Comparison of ENCODE assay signal across 10 cellular contexts in the genomic region with DNA sequence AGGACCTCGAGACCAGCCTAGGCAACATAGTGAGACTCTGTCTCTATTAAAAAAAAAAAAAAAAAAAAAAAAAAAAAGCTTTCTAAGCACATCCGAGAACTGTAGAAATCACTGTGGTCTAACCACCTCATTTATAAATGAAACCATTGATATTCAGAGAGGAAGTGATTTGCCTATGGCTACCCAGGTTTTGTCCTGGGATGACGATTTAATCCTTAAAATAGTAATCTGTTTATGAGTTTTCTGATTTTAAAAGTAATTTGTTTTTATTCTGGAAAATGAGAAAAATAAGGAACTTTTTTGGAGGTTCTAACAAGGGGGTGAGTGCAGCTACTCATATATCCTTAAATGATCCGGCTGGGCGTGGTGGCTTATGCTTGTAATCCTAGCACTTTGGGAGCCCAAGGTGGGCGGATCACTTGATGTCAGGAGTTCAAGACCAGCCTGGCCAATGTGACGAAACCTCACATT. TPM values are rescaled to one million over a fixed set of nuclear protein-coding genes. Genes with fewer than 3 reads are reported as not detected.
A peak's percentile ranks its signal among the peaks of the same experiment; 100 is the strongest.
DNase-seq lines count a peak whose midpoint lies in the region; ATAC-seq lines count a peak whose summit lies in the region.
"Had no signal": no experiment of that assay in that cellular context is flagged by ENCODE, and none has a peak within 500 bp of the region (broad histone marks: within the 10 kb centered on the region; RNA-seq: fewer than 3 reads in every experiment).

No MANE protein-coding gene starts in this region.

- intact Hi-C loops in Right ventricle myocardium inferior (cut with DNase I) = no loop called here

- DNase-seq in foreskin melanocyte (peak; percentile 79), HK-2 (ENCODE audit: unreplicated experiment) (no peak), pons (ENCODE audit: low spot score) (no peak), Right ventricle myocardium inferior (ENCODE audit: missing footprints) (no peak)
- no peak for DNase-seq in activated effector memory CD4-positive, alpha-beta T cell treated with Interleukin-2 at 50 U/mL for 16 hours
- DNase-seq: DMS53, kidney had no signal

- ATAC-seq in GM18867 (IDR thresholded peaks at IDR 0.05; ENCODE audit: unreplicated experiment) (peak; percentile 56), GM21723 (IDR thresholded peaks at IDR 0.05; ENCODE audit: unreplicated experiment) (peak; percentile 52), HG03457 (IDR thresholded peaks at IDR 0.05; ENCODE audit: unreplicated experiment) (peak; percentile 46), Right ventricle myocardium inferior (no peak)

RNA-seq across cellular contexts. Expression of gene BTN3A2, which starts 6.5 kb away (rescaled TPM):
- total RNA-seq in Right ventricle myocardium inferior = 17.0 TPM

RNA-seq across cellular contexts. Expression of gene BTN2A2, which starts 24.4 kb away (rescaled TPM):
- total RNA-seq in Right ventricle myocardium inferior = 6.0 TPM

RNA-seq across cellular contexts. Expression of gene BTN3A1, which starts 43.5 kb away (rescaled TPM):
- 11.2 TPM for total RNA-seq in Right ventricle myocardium inferior
